8 cellular contexts compared by ENCODE assay signal in the genomic region with DNA sequence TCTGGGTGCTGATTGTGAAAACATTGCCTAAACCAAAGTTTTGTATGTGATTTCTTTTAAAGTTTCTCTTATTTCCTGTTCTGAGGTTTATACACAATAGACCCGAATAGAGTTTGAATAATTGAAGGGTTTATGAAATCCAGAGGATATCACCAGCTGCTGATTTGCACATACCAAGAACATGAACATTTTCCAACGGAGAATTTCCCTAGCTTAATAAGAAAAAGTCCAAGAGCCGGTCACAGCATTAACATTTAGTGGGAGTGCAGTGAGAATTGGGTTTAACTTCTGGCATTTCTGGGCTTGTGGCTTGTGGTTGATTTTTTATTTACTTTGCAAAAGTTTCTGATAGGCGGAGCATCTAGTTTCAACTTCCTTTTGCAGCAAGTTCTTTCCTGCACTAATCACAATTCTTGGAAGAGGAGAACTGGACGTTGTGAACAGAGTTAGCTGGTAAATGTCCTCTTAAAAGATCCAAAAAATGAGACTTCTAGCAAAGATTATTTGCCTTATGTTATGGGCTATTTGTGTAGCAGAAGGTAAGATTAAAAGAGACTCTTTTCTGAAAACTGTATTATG. TPM values are rescaled to one million over a fixed set of nuclear protein-coding genes. Genes with fewer than 3 reads are reported as not detected.
DNase-seq lines count a peak whose midpoint lies in the region; TF ChIP-seq lines count a peak whose summit lies in the region.

Gene CFH (plus strand): TSS at position 407 of the 579 bp plus-strand sequence. CDS start 75 bp downstream, at position 482.

- no peaks in the 10 kb centered on the region for H3K36me3 Mint-ChIP-seq in activated CD4-positive, alpha-beta T cell treated with anti-CD3 and anti-CD28 coated beads, Interleukin-2, amount 10 ng/mL, durations not matched to agents 7 days and 5 days (ENCODE audit: low read depth)

- no peaks in the 10 kb centered on the region for H3K9me3 Mint-ChIP-seq in activated CD4-positive, alpha-beta T cell treated with anti-CD3 and anti-CD28 coated beads, Interleukin-2, amount 10 ng/mL, durations not matched to agents 7 days and 5 days

- CTCF ChIA-PET in activated CD4-positive, alpha-beta T cell treated with anti-CD3 and anti-CD28 coated beads, Interleukin-2, amount 10 ng/mL, durations not matched to agents 7 days and 5 days (lab: Charles Lee): no interaction called here

- H3K4me3 Mint-ChIP-seq in activated CD4-positive, alpha-beta T cell treated with anti-CD3 and anti-CD28 coated beads, Interleukin-2, amount 10 ng/mL, durations not matched to agents 7 days and 5 days: peak within 1 kb of the TSS; percentile 52

- H3K36me3 ChIP-seq in H7 (replicated peaks; ENCODE audit: control insufficient read depth, insufficient read depth, low read length): no peaks in the 10 kb centered on the region

- H3K27me3 Mint-ChIP-seq in activated CD4-positive, alpha-beta T cell treated with anti-CD3 and anti-CD28 coated beads, Interleukin-2, amount 10 ng/mL, durations not matched to agents 7 days and 5 days: peaks cover 4% of the 10 kb centered on the region

- peak within 1 kb of the TSS; percentile 16 for H3K27ac Mint-ChIP-seq in activated CD4-positive, alpha-beta T cell treated with anti-CD3 and anti-CD28 coated beads, Interleukin-2, amount 10 ng/mL, durations not matched to agents 7 days and 5 days

- DNase-seq in activated CD4-positive, alpha-beta T cell treated with anti-CD3 and anti-CD28 coated beads, Interleukin-2, amount 10 ng/mL, durations not matched to agents 7 days and 5 days: peak; percentile 16
- DNase-seq in activated CD4-positive, alpha-beta T cell treated with anti-CD3 and anti-CD28 coated beads for 4 hours: no peak
- peak; percentile 97 for DNase-seq in astrocyte of the cerebellum (ENCODE audit: low read depth)
- DNase-seq in kidney tubule cell (ENCODE audit: low spot score): peak; percentile 37
- DNase-seq in ureter (ENCODE audit: low spot score): no peak
- no peak for DNase-seq in H7
- DNase-seq in DMS53 treated with DMSO at 0.1 percent for 48 hours (lab: John Stamatoyannopoulos, UW; ENCODE audit: unreplicated experiment): no peak
- DNase-seq in T-helper 9 cell: no peak

- no peaks in the 10 kb centered on the region for H3K27me3 ChIP-seq in H7 (ENCODE audit: control insufficient read depth, insufficient read depth, low read length)

- POLR2A ChIA-PET in activated CD4-positive, alpha-beta T cell treated with anti-CD3 and anti-CD28 coated beads, Interleukin-2, amount 10 ng/mL, durations not matched to agents 7 days and 5 days (lab: Charles Lee): no interaction called here

- peaks cover 15% of the 10 kb centered on the region for H3K4me1 Mint-ChIP-seq in activated CD4-positive, alpha-beta T cell treated with anti-CD3 and anti-CD28 coated beads, Interleukin-2, amount 10 ng/mL, durations not matched to agents 7 days and 5 days

- TF ChIP-seq CTCF in astrocyte of the cerebellum (IDR thresholded peaks at IDR 0.05; ENCODE audit: low read depth, low read length, missing control alignments): no peak

- H3K4me3 ChIP-seq in astrocyte of the cerebellum (ENCODE audit: low read depth, low read length): peak within 1 kb of the TSS; percentile 37
- no peak within 1 kb of the TSS for H3K4me3 ChIP-seq in H7 (ENCODE audit: insufficient read depth, low read depth, low read length)

- in situ Hi-C loops in astrocyte of the cerebellum (cut with HindIII; ENCODE audit: low sequenced_read_pairs): no loop called here

RNA-seq across cellular contexts. Expression of gene CFH, which starts in this region (rescaled TPM):
- total RNA-seq in activated CD4-positive, alpha-beta T cell treated with anti-CD3 and anti-CD28 coated beads, Interleukin-2, amount 10 ng/mL, durations not matched to agents 7 days and 5 days: 1 to 10 TPM; 5.3 to 6.2 TPM
- total RNA-seq in ureter: 145 TPM
- not detected in 2 replicates for total RNA-seq in H7 (2014; rRNA removed; shearing (Covaris generic))

Comparison
In these comparisons a context has a peak if more than half of its experiments do, and no peak if none do; other contexts are left out.
1. RNA of gene CFH (total RNA-seq): 145 TPM in ureter (single experiment); 5.3 to 6.2 TPM in activated CD4-positive, alpha-beta T cell treated with anti-CD3 and anti-CD28 coated beads, Interleukin-2, amount 10 ng/mL, durations not matched to agents 7 days and 5 days and not detected in H7; every median in the first group is over 10 times any median in the second.
2. DNase-seq: peak in activated CD4-positive, alpha-beta T cell treated with anti-CD3 and anti-CD28 coated beads, Interleukin-2, amount 10 ng/mL, durations not matched to agents 7 days and 5 days (single experiment), astrocyte of the cerebellum (single experiment) and kidney tubule cell (single experiment); none in activated CD4-positive, alpha-beta T cell treated with anti-CD3 and anti-CD28 coated beads for 4 hours (0 of 2), ureter (single experiment), H7 (single experiment), DMS53 treated with DMSO at 0.1 percent for 48 hours (single experiment) and T-helper 9 cell (single experiment).